Comparison of ENCODE assay signal across 17 cellular contexts in genomic region chr3:110419096-110419495, GRCh38.
DNase-seq lines count a peak whose midpoint lies in the region; ATAC-seq and TF ChIP-seq lines count a peak whose summit lies in the region.
"Had no signal": no experiment of that assay in that cellular context is flagged by ENCODE, and none has a peak within 500 bp of the region (broad histone marks: within the 10 kb centered on the region; RNA-seq: fewer than 3 reads in every experiment).

No MANE protein-coding gene starts in this region.

- no TSS peak for BruUV-seq in HCT116 (replicated peaks; lab: Mats Ljungman, UMichigan)

- no peak for TF ChIP-seq POLR2A in HCT116 (IDR thresholded peaks at IDR 0.05; ENCODE audit: borderline replicate concordance, extremely low read depth, insufficient read depth, insufficient read length)

- H3K4me1 ChIP-seq in ACC112 (ENCODE audit: control insufficient read depth, insufficient read depth, low read length, unreplicated experiment) (peaks cover 34% of the 10 kb centered on the region), HCT116 (ENCODE audit: control insufficient read depth in 1 of 2, insufficient read depth in 2 of 2, low read length in 2 of 2) (peaks cover 32 to 42% of the 10 kb centered on the region in 2 experiments), SJSA1 (replicated peaks) (peaks cover 46% of the 10 kb centered on the region)
- H3K4me1 ChIP-seq: prostate gland had no signal

- H3K27me3 ChIP-seq in ACC112 (ENCODE audit: insufficient read depth, low read length) (no peaks in the 10 kb centered on the region), HCT116 (ENCODE audit: insufficient read depth, low read length) (no peaks in the 10 kb centered on the region), SJSA1 (replicated peaks) (no peaks in the 10 kb centered on the region)

- H3K9me3 Mint-ChIP-seq in activated T-cell treated with anti-CD3 and anti-CD28 coated beads, Interleukin-2, amount 50 U/mL, for 4 hours = no peaks in the 10 kb centered on the region
- H3K9me3 Mint-ChIP-seq: mesothelial cell of epicardium had no signal

- TF ChIP-seq RAD21 in HCT116 (IDR thresholded peaks at IDR 0.05; ENCODE audit: low read depth) = 0 out of 2 replicates have a peak, but pooled peaks have one; percentile 11

- no peak overlapping the region for H3K4me3 Mint-ChIP-seq in activated T-cell treated with anti-CD3 and anti-CD28 coated beads, Interleukin-2, amount 50 U/mL, for 4 hours
- H3K4me3 Mint-ChIP-seq: CD14-positive monocyte; mesothelial cell of epicardium; stimulated activated naive B cell treated with anti-CD40 and anti-IgM and Interleukin-4, amounts not matched to agents 10 μg/mL and 1 μg/mL and 100 μg/mL, for 72 hours had no signal

- no peaks in the 10 kb centered on the region for H3K36me3 Mint-ChIP-seq in activated T-cell treated with anti-CD3 and anti-CD28 coated beads, Interleukin-2, amount 50 U/mL, for 4 hours (ENCODE audit: insufficient read depth)
- H3K36me3 Mint-ChIP-seq: CD14-positive monocyte; mesothelial cell of epicardium; stimulated activated naive B cell treated with anti-CD40 and anti-IgM and Interleukin-4, amounts not matched to agents 10 μg/mL and 1 μg/mL and 100 μg/mL, for 72 hours had no signal

- no peak overlapping the region for H3K9ac ChIP-seq in HCT116 (ENCODE audit: low read length)

- H3K4me2 ChIP-seq in HCT116 (ENCODE audit: low read length) = peak overlapping the region; percentile 72

- H3K4me1 Mint-ChIP-seq in activated T-cell treated with anti-CD3 and anti-CD28 coated beads, Interleukin-2, amount 50 U/mL, for 4 hours (ENCODE audit: low read depth) = no peaks in the 10 kb centered on the region
- H3K4me1 Mint-ChIP-seq: CD14-positive monocyte; stimulated activated naive B cell treated with anti-CD40 and anti-IgM and Interleukin-4, amounts not matched to agents 10 μg/mL and 1 μg/mL and 100 μg/mL, for 72 hours had no signal

- CTCF ChIA-PET in HCT116 (lab: Charles Lee) = no interaction called here

- ATAC-seq in HCT116 = 0 out of 2 replicates have a peak, but pooled peaks have one; percentile 26
- no peak for ATAC-seq in activated T-cell treated with anti-CD3 and anti-CD28 coated beads, Interleukin-2, amount 50 U/mL, for 4 hours
- ATAC-seq: Panc1; stimulated activated naive B cell treated with anti-CD40 and anti-IgM and Interleukin-4, amounts not matched to agents 10 μg/mL and 1 μg/mL and 100 μg/mL, for 72 hours had no signal

- DNase-seq in HCT116 (ENCODE audit: low read depth, low spot score) = no peak
- DNase-seq in SJSA1 (ENCODE audit: low read depth in 1 of 2, low spot score in 2 of 2) = peak in 1 of 2 experiments; percentile 29
- peak; percentile 11 for DNase-seq in fibroblast of pulmonary artery (ENCODE audit: low read depth)
- no peak for DNase-seq in NCI-H187 treated with DMSO at 0.1 percent for 48 hours (lab: John Stamatoyannopoulos, UW)
- DNase-seq in activated T-cell treated with anti-CD3 and anti-CD28 coated beads, Interleukin-2, amount 50 U/mL, for 4 hours = no peak
- DNase-seq in AG08396 (ENCODE audit: low spot score) = no peak
- no peak for DNase-seq in NCI-H1048 (lab: John Stamatoyannopoulos, UW)
- DNase-seq: activated CD8-positive, alpha-beta memory T cell treated with anti-CD3 and anti-CD28 coated beads, Interleukin-2, amount 50 U/mL, for 4 hours; amygdala; NCI-H2081 treated with DMSO at 0.1 percent for 48 hours; stimulated activated CD4-positive, alpha-beta T cell treated with anti-CD3 and anti-CD28 coated beads, Interleukin-2, amount 100 ng/mL, for 24 hours; stimulated activated naive B cell treated with anti-CD40 and anti-IgM and Interleukin-4, amounts not matched to agents 10 μg/mL and 1 μg/mL and 100 μg/mL, for 72 hours had no signal

- H3K9me3 ChIP-seq in HCT116 (ENCODE audit: control insufficient read depth in 1 of 2, insufficient read depth in 1 of 2, low read depth in 1 of 2, low read length in 2 of 2) = no peaks in the 10 kb centered on the region
- no peaks in the 10 kb centered on the region for H3K9me3 ChIP-seq in SJSA1 (replicated peaks)
- H3K9me3 ChIP-seq: prostate gland had no signal

- POLR2A ChIA-PET in HCT116 (lab: Charles Lee) = no interaction called here

- H3K9me2 ChIP-seq in HCT116 (ENCODE audit: insufficient read depth) = no peaks in the 10 kb centered on the region

- no peaks in the 10 kb centered on the region for H4K20me1 ChIP-seq in HCT116 (ENCODE audit: insufficient read depth)

- no peaks in the 10 kb centered on the region for H3K36me3 ChIP-seq in ACC112 (ENCODE audit: insufficient read depth, low read length)
- H3K36me3 ChIP-seq in HCT116 (ENCODE audit: control insufficient read depth in 1 of 2, insufficient read depth in 2 of 2, low read length in 2 of 2) = peaks cover 0 to 18% of the 10 kb centered on the region in 2 experiments; a peak in 1 of 4 replicates
- 0 out of 2 replicates have a peak, but pooled peaks cover 2% of the 10 kb centered on the region for H3K36me3 ChIP-seq in SJSA1
- H3K36me3 ChIP-seq: prostate gland had no signal

- RAD21 ChIA-PET in HCT116 (lab: Charles Lee; ENCODE audit: low non-redundant PET in 1 of 2, low total read pairs in 2 of 2, uncharacterized antibody in 2 of 2, unreplicated experiment in 2 of 2) = no interaction called here

- 0 out of 6 replicates have a peak, but pooled peaks of 1 of the 3 experiments have one; percentile 3 for TF ChIP-seq CTCF in HCT116 (IDR thresholded peaks at IDR 0.05 in 2 of 3, conservative IDR thresholded peaks at IDR 0.05 in 1 of 3; ENCODE audit: borderline replicate concordance in 1 of 3, insufficient read depth in 1 of 3, low read depth in 2 of 3, low read length in 2 of 3)
- no peak for TF ChIP-seq CTCF in fibroblast of pulmonary artery (IDR thresholded peaks at IDR 0.05; ENCODE audit: low read length, missing control alignments)

- H3K79me2 ChIP-seq in ACC112 (ENCODE audit: control insufficient read depth, insufficient read depth, low read length, unreplicated experiment) (no peaks in the 10 kb centered on the region), HCT116 (ENCODE audit: insufficient read depth, low read length) (no peaks in the 10 kb centered on the region)

- H3K27ac ChIP-seq in ACC112 (ENCODE audit: low read depth, low read length) (peak overlapping the region; percentile 92), HCT116 (ENCODE audit: low read depth, low read length) (peak overlapping the region; percentile 61; the same call in 1 of the 2 replicates), SJSA1 (peak overlapping the region; percentile 86)
- H3K27ac ChIP-seq: prostate gland had no signal

- H3K27me3 Mint-ChIP-seq in activated T-cell treated with anti-CD3 and anti-CD28 coated beads, Interleukin-2, amount 50 U/mL, for 4 hours (ENCODE audit: low read depth) = no peaks in the 10 kb centered on the region
- H3K27me3 Mint-ChIP-seq: stimulated activated naive B cell treated with anti-CD40 and anti-IgM and Interleukin-4, amounts not matched to agents 10 μg/mL and 1 μg/mL and 100 μg/mL, for 72 hours had no signal

- intact Hi-C loops in HCT116 (cut with micrococcal nuclease) = loop anchor here (10.0 kb wide), 2 partner anchors 396 to 656 kb away; partner anchors contain the start of gene NECTIN3

- H2AFZ ChIP-seq in ACC112 (ENCODE audit: low read length, unreplicated experiment) (peak overlapping the region; percentile 43), HCT116 (ENCODE audit: low read depth, low read length, poor library complexity, severe bottlenecking) (peak overlapping the region; percentile 69)

- H3K4me3 ChIP-seq in ACC112 (ENCODE audit: low read depth, low read length) (no peak overlapping the region), HCT116 (replicated peaks in 1 of 2; ENCODE audit: low read depth in 1 of 2, low read length in 2 of 2) (no peak overlapping the region), SJSA1 (no peak overlapping the region), fibroblast of pulmonary artery (replicated peaks; ENCODE audit: low read depth, low read length) (no peak overlapping the region)
- H3K4me3 ChIP-seq: prostate gland had no signal

TF ChIP-seq in HCT116, 20 proteins besides CTCF, POLR2A, EP300 and RAD21:
- TF ChIP-seq MAX (IDR thresholded peaks at IDR 0.05) (no peak; the same call in 1 of the 2 replicates), CBX3 (IDR thresholded peaks at IDR 0.05; ENCODE audit: low read depth) (peak; percentile 30; the same call in 1 of the 2 replicates), CEBPB (IDR thresholded peaks at IDR 0.05; ENCODE audit: low read depth) (no peak), SIN3A (IDR thresholded peaks at IDR 0.05; ENCODE audit: low read depth) (no peak)
